8 cellular contexts compared by ENCODE assay signal in the genomic region with DNA sequence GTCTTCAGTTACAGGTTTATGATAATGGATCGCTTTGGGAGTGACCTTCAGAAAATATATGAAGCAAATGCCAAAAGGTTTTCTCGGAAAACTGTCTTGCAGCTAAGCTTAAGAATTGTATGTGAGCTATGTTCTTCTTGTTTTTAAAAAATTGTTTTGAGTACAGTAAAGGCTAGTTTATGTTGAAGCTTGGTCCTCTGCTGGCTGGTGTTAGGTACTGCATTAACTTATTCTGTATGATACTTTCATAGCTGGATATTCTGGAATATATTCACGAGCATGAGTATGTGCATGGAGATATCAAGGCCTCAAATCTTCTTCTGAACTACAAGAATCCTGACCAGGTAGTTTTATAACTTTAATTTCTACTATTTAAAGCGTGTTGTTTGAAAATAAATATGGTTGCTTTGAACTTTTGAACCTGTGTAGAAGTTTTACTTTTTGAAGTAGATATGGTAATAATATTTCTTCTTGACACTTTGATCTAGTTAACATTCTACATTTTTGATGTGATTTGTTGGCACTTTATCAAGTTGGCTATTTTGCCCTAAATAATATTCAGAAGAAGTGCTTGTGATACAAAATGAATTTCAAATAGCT. TPM values are rescaled to one million over a fixed set of nuclear protein-coding genes. Genes with fewer than 3 reads are reported as not detected.
A peak's percentile ranks its signal among the peaks of the same experiment; 100 is the strongest.
DNase-seq lines count a peak whose midpoint lies in the region; ATAC-seq, FAIRE-seq and TF ChIP-seq lines count a peak whose summit lies in the region.

No MANE protein-coding gene starts in this region.

- H3K9me3 ChIP-seq in right atrium auricular region, result no peaks in the 10 kb centered on the region
- no peaks in the 10 kb centered on the region for H3K9me3 ChIP-seq in aorta (ENCODE audit: control insufficient read depth, low read length)

- H2AK5ac ChIP-seq in mesendoderm (ENCODE audit: low read length), result no peak overlapping the region

- no peak overlapping the region for H3K4me2 ChIP-seq in mesendoderm (ENCODE audit: low read length)

- no peak overlapping the region for H3K9ac ChIP-seq in mesendoderm (ENCODE audit: low read length)

- no peaks in the 10 kb centered on the region for H3K79me2 ChIP-seq in mesendoderm (ENCODE audit: control insufficient read depth, insufficient read depth, low read length)

- H3K36me3 ChIP-seq in right atrium auricular region (no peaks in the 10 kb centered on the region), bronchial epithelial cell (ENCODE audit: control insufficient read depth, insufficient read depth, low read length) (peaks cover 2% of the 10 kb centered on the region), mesendoderm (ENCODE audit: control insufficient read depth, insufficient read depth, low read length) (no peaks in the 10 kb centered on the region), aorta (ENCODE audit: control insufficient read depth in 1 of 2, insufficient read depth in 2 of 2, low read length in 1 of 2) (no peaks in the 10 kb centered on the region)

- no peak overlapping the region for H2BK15ac ChIP-seq in mesendoderm (replicated peaks; ENCODE audit: low read depth)

- H2BK120ac ChIP-seq in mesendoderm (ENCODE audit: low read depth, low read length), result no peak overlapping the region

- no peak overlapping the region for H4K8ac ChIP-seq in mesendoderm (ENCODE audit: low read depth, low read length)

- no peak overlapping the region for H3K4ac ChIP-seq in mesendoderm (ENCODE audit: low read depth, low read length)

- H3K4me3 ChIP-seq in right atrium auricular region (no peak overlapping the region), bronchial epithelial cell (ENCODE audit: low read depth, low read length) (no peak overlapping the region), mesendoderm (ENCODE audit: low read length) (no peak overlapping the region), aorta (ENCODE audit: low read length in 2 of 2) (no peak overlapping the region)

- no peak overlapping the region for H3K27ac ChIP-seq in right atrium auricular region
- H3K27ac ChIP-seq in mesendoderm (ENCODE audit: low read depth, low read length), result no peak overlapping the region
- H3K27ac ChIP-seq in aorta (ENCODE audit: low read depth in 1 of 2, low read length in 2 of 2), result no peak overlapping the region

- intact Hi-C loops in Right ventricle myocardium inferior (cut with DNase I), result loop anchor here (10.0 kb wide), 1 partner anchor 278 kb away; no protein-coding TSS in a partner anchor
- intact Hi-C loops in aorta (cut with DNase I), result no loop called here

- no peak overlapping the region for H3K18ac ChIP-seq in mesendoderm (ENCODE audit: low read length)

- H4K5ac ChIP-seq in mesendoderm (ENCODE audit: low read length), result no peak overlapping the region

- H3K56ac ChIP-seq in mesendoderm (ENCODE audit: low read length), result no peak overlapping the region

- no peak for DNase-seq in right atrium auricular region (ENCODE audit: low spot score)
- no peak for DNase-seq in Right ventricle myocardium inferior (ENCODE audit: missing footprints)
- peak; percentile 2 to 62 for DNase-seq in NCI-H526 (lab: John Stamatoyannopoulos, UW)
- DNase-seq in bronchial epithelial cell (ENCODE audit: low read depth), result peak; percentile 44
- peak; percentile 10 for DNase-seq in mesendoderm
- DNase-seq in T-helper 9 cell, result no peak
- DNase-seq in aorta, result no peak

- TF ChIP-seq CTCF in right atrium auricular region (IDR thresholded peaks at IDR 0.05) (peak; percentile 67 to 72), bronchial epithelial cell (IDR thresholded peaks at IDR 0.05; ENCODE audit: insufficient read depth, low read length, severe bottlenecking) (peak; percentile 64)

- no peak overlapping the region for H2BK5ac ChIP-seq in mesendoderm (ENCODE audit: low read length)

- H3K79me1 ChIP-seq in mesendoderm (ENCODE audit: low read length), result no peaks in the 10 kb centered on the region

- H3K4me1 ChIP-seq in right atrium auricular region (no peaks in the 10 kb centered on the region), mesendoderm (ENCODE audit: control insufficient read depth, low read depth, low read length) (no peaks in the 10 kb centered on the region), aorta (ENCODE audit: control insufficient read depth in 1 of 2, insufficient read depth in 2 of 2, low read length in 2 of 2) (no peaks in the 10 kb centered on the region)

- no peak for FAIRE-seq in bronchial epithelial cell (lab: Jason Lieb, UNC)

- H3K23ac ChIP-seq in mesendoderm (ENCODE audit: low read length), result no peak overlapping the region

- no peak for ATAC-seq in Right ventricle myocardium inferior
- ATAC-seq in HG02588 (IDR thresholded peaks at IDR 0.05; ENCODE audit: unreplicated experiment), result peak; percentile 42
- no peak for ATAC-seq in aorta (ENCODE audit: low FRiP score)

- H3K27me3 ChIP-seq in right atrium auricular region (no peaks in the 10 kb centered on the region), bronchial epithelial cell (ENCODE audit: control insufficient read depth, insufficient read depth, low read length) (no peaks in the 10 kb centered on the region), mesendoderm (ENCODE audit: insufficient read depth, low read length, poor library complexity) (no peaks in the 10 kb centered on the region), aorta (ENCODE audit: control insufficient read depth in 1 of 2, insufficient read depth in 2 of 2, low read length in 1 of 2) (no peaks in the 10 kb centered on the region)

- 100% methylated on average over 1 of the region's 4 CpGs for WGBS in mesendoderm (ENCODE audit: extremely low coverage, insufficient coverage, low lambda C conversion rate)
- WGBS in aorta, 2 donors, result 41 to 45% methylated on average over 4 of the region's 4 CpGs

RNA-seq across cellular contexts. Expression of gene VRK1, which starts 55.7 kb away (rescaled TPM):
- total RNA-seq in right atrium auricular region, result 1 to 10 TPM; 8.7 to 10.0 TPM
- 6.2 TPM for total RNA-seq in Right ventricle myocardium inferior
- total RNA-seq in bronchial epithelial cell, result 10.8 and 12.6 TPM in 2 replicates
- 71.4 TPM for polyA plus RNA-seq in mesendoderm (2013, experiment 1 of 2)
- 69.7 TPM for polyA plus RNA-seq in mesendoderm (2013, experiment 2 of 2)
- 1 to 10 TPM; 9.0 to 9.4 TPM for total RNA-seq in aorta
- 1 to 10 TPM; 5.8 to 7.8 TPM for polyA plus RNA-seq in aorta

Comparison
In these comparisons a context has a peak if more than half of its experiments do, and no peak if none do; other contexts are left out.
1. DNase-seq: peak in NCI-H526 (2 of 2), bronchial epithelial cell (single experiment) and mesendoderm (single experiment); none in right atrium auricular region (single experiment), Right ventricle myocardium inferior (single experiment), T-helper 9 cell (single experiment) and aorta (0 of 2).